In the genomic region with DNA sequence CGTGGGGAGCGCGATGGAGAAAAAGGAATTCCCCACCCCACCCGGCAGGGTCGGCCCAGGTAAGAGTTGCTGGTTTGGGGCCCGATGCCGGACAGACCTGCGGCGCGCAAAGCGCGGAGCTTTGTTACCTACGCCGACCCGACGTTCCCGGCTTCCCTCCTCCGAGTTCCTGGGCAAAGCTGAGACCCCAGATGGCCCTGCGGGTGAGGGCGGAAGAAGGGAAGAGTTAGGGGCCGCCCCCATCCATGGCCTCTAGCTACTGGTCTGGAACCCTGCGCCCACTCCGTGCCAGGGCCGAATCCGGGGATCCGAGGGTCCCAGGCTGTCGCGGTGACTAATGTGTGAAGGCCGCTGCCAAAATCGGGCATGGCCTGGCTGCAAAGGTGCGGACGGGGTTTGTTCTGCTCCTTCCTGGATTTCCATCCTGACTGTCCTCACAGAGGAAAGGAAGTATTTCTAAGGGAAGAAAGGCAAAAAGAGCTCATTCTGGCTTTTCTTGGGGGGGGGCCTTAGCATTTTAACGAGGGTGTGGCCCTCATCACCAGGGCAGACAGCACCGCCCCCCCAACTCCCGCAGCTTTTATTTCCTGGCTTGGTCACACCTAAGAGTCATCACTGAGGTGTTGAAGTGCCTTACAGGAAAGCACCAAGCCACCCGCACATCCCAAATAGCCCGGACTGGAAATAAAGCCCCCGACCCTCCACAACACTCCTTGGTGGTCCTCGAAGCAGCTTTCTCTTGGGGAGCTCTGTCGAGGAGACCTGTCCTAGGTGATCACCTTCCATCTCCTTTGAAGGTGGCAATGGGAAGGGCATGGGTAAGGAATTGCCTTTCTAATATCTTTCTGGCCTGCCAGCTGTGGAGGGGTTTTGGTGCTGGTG, we compare ENCODE assay signal across 1 cellular context.
TF ChIP-seq lines count a peak whose summit lies in the region.

No MANE protein-coding gene starts in this region.

TF ChIP-seq in HepG2, 621 proteins besides CTCF, POLR2A, EP300 and RAD21 (continued from another document and continues in another):
- TF ChIP-seq SP4 (CRISPR knock-in tag; IDR thresholded peaks at IDR 0.05): no peak
- no peak for TF ChIP-seq ZNF7 (CRISPR knock-in tag; IDR thresholded peaks at IDR 0.05)
- TF ChIP-seq, protein P1, sequence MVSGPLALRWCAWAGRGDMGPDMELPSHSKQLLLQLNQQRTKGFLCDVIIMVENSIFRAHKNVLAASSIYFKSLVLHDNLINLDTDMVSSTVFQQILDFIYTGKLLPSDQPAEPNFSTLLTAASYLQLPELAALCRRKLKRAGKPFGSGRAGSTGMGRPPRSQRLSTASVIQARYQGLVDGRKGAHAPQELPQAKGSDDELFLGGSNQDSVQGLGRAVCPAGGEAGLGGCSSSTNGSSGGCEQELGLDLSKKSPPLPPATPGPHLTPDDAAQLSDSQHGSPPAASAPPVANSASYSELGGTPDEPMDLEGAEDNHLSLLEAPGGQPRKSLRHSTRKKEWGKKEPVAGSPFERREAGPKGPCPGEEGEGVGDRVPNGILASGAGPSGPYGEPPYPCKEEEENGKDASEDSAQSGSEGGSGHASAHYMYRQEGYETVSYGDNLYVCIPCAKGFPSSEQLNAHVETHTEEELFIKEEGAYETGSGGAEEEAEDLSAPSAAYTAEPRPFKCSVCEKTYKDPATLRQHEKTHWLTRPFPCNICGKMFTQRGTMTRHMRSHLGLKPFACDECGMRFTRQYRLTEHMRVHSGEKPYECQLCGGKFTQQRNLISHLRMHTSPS (CRISPR knock-in tag; IDR thresholded peaks at IDR 0.05; ENCODE audit: low read depth): no peak
- no peak for TF ChIP-seq SMC3 (IDR thresholded peaks at IDR 0.05; ENCODE audit: low read length)
- TF ChIP-seq, protein P2, sequence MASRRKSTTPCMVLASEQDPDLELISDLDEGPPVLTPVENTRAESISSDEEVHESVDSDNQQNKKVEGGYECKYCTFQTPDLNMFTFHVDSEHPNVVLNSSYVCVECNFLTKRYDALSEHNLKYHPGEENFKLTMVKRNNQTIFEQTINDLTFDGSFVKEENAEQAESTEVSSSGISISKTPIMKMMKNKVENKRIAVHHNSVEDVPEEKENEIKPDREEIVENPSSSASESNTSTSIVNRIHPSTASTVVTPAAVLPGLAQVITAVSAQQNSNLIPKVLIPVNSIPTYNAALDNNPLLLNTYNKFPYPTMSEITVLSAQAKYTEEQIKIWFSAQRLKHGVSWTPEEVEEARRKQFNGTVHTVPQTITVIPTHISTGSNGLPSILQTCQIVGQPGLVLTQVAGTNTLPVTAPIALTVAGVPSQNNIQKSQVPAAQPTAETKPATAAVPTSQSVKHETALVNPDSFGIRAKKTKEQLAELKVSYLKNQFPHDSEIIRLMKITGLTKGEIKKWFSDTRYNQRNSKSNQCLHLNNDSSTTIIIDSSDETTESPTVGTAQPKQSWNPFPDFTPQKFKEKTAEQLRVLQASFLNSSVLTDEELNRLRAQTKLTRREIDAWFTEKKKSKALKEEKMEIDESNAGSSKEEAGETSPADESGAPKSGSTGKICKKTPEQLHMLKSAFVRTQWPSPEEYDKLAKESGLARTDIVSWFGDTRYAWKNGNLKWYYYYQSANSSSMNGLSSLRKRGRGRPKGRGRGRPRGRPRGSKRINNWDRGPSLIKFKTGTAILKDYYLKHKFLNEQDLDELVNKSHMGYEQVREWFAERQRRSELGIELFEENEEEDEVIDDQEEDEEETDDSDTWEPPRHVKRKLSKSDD (CRISPR knock-in tag; IDR thresholded peaks at IDR 0.05; ENCODE audit: low read depth): no peak
- TF ChIP-seq, protein P3, sequence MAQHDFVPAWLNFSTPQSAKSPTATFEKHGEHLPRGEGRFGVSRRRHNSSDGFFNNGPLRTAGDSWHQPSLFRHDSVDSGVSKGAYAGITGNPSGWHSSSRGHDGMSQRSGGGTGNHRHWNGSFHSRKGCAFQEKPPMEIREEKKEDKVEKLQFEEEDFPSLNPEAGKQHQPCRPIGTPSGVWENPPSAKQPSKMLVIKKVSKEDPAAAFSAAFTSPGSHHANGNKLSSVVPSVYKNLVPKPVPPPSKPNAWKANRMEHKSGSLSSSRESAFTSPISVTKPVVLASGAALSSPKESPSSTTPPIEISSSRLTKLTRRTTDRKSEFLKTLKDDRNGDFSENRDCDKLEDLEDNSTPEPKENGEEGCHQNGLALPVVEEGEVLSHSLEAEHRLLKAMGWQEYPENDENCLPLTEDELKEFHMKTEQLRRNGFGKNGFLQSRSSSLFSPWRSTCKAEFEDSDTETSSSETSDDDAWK (CRISPR knock-in tag; IDR thresholded peaks at IDR 0.05): no peak
- TF ChIP-seq HOXA7 (CRISPR knock-in tag; IDR thresholded peaks at IDR 0.05): no peak
- TF ChIP-seq HIVEP1 (CRISPR knock-in tag; IDR thresholded peaks at IDR 0.05): peak; percentile 19; the same call in 1 of the 2 replicates
- TF ChIP-seq, protein P4, sequence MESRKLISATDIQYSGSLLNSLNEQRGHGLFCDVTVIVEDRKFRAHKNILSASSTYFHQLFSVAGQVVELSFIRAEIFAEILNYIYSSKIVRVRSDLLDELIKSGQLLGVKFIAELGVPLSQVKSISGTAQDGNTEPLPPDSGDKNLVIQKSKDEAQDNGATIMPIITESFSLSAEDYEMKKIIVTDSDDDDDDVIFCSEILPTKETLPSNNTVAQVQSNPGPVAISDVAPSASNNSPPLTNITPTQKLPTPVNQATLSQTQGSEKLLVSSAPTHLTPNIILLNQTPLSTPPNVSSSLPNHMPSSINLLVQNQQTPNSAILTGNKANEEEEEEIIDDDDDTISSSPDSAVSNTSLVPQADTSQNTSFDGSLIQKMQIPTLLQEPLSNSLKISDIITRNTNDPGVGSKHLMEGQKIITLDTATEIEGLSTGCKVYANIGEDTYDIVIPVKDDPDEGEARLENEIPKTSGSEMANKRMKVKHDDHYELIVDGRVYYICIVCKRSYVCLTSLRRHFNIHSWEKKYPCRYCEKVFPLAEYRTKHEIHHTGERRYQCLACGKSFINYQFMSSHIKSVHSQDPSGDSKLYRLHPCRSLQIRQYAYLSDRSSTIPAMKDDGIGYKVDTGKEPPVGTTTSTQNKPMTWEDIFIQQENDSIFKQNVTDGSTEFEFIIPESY (CRISPR knock-in tag; IDR thresholded peaks at IDR 0.05): no peak
- no peak for TF ChIP-seq KLF12 (CRISPR knock-in tag; IDR thresholded peaks at IDR 0.05; ENCODE audit: borderline replicate concordance)
- 0 out of 2 replicates have a peak, but pooled peaks have one; percentile 10 for TF ChIP-seq MED13 (CRISPR knock-in tag; IDR thresholded peaks at IDR 0.05)
- no peak for TF ChIP-seq IRX3 (CRISPR knock-in tag; IDR thresholded peaks at IDR 0.05; ENCODE audit: borderline replicate concordance, low read depth)
- TF ChIP-seq, protein P5, sequence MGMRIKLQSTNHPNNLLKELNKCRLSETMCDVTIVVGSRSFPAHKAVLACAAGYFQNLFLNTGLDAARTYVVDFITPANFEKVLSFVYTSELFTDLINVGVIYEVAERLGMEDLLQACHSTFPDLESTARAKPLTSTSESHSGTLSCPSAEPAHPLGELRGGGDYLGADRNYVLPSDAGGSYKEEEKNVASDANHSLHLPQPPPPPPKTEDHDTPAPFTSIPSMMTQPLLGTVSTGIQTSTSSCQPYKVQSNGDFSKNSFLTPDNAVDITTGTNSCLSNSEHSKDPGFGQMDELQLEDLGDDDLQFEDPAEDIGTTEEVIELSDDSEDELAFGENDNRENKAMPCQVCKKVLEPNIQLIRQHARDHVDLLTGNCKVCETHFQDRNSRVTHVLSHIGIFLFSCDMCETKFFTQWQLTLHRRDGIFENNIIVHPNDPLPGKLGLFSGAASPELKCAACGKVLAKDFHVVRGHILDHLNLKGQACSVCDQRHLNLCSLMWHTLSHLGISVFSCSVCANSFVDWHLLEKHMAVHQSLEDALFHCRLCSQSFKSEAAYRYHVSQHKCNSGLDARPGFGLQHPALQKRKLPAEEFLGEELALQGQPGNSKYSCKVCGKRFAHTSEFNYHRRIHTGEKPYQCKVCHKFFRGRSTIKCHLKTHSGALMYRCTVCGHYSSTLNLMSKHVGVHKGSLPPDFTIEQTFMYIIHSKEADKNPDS (CRISPR knock-in tag; IDR thresholded peaks at IDR 0.05): no peak
- TF ChIP-seq, protein P6, sequence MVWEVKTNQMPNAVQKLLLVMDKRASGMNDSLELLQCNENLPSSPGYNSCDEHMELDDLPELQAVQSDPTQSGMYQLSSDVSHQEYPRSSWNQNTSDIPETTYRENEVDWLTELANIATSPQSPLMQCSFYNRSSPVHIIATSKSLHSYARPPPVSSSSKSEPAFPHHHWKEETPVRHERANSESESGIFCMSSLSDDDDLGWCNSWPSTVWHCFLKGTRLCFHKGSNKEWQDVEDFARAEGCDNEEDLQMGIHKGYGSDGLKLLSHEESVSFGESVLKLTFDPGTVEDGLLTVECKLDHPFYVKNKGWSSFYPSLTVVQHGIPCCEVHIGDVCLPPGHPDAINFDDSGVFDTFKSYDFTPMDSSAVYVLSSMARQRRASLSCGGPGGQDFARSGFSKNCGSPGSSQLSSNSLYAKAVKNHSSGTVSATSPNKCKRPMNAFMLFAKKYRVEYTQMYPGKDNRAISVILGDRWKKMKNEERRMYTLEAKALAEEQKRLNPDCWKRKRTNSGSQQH (CRISPR knock-in tag; IDR thresholded peaks at IDR 0.05; ENCODE audit: low read depth): no peak
- no peak for TF ChIP-seq ZNF24 (IDR thresholded peaks at IDR 0.05)
- TF ChIP-seq NFYC (CRISPR knock-in tag; IDR thresholded peaks at IDR 0.05): no peak
- TF ChIP-seq MED1 (CRISPR knock-in tag; IDR thresholded peaks at IDR 0.05): 0 out of 2 replicates have a peak, but pooled peaks have one; percentile 8
- no peak for TF ChIP-seq NFE2L1 (CRISPR knock-in tag; IDR thresholded peaks at IDR 0.05; ENCODE audit: borderline replicate concordance)
- TF ChIP-seq BCL6 (CRISPR knock-in tag; IDR thresholded peaks at IDR 0.05): 0 out of 2 replicates have a peak, but pooled peaks have one; percentile 3
- TF ChIP-seq, protein P7, sequence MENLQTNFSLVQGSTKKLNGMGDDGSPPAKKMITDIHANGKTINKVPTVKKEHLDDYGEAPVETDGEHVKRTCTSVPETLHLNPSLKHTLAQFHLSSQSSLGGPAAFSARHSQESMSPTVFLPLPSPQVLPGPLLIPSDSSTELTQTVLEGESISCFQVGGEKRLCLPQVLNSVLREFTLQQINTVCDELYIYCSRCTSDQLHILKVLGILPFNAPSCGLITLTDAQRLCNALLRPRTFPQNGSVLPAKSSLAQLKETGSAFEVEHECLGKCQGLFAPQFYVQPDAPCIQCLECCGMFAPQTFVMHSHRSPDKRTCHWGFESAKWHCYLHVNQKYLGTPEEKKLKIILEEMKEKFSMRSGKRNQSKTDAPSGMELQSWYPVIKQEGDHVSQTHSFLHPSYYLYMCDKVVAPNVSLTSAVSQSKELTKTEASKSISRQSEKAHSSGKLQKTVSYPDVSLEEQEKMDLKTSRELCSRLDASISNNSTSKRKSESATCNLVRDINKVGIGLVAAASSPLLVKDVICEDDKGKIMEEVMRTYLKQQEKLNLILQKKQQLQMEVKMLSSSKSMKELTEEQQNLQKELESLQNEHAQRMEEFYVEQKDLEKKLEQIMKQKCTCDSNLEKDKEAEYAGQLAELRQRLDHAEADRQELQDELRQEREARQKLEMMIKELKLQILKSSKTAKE (CRISPR knock-in tag; IDR thresholded peaks at IDR 0.05; ENCODE audit: borderline replicate concordance): no peak
- no peak for TF ChIP-seq MATR3 (CRISPR knock-in tag; IDR thresholded peaks at IDR 0.05)
- TF ChIP-seq GATA4 (IDR thresholded peaks at IDR 0.05; ENCODE audit: borderline replicate concordance, low read depth): no peak
- TF ChIP-seq CENPX (CRISPR knock-in tag; IDR thresholded peaks at IDR 0.05): no peak
- TF ChIP-seq FLYWCH1 (CRISPR knock-in tag; IDR thresholded peaks at IDR 0.05): no peak
- TF ChIP-seq KLF11 (CRISPR knock-in tag; IDR thresholded peaks at IDR 0.05): no peak; the same call in 1 of the 2 replicates
- no peak for TF ChIP-seq SCMH1 (CRISPR knock-in tag; IDR thresholded peaks at IDR 0.05; ENCODE audit: borderline replicate concordance)
- TF ChIP-seq ATAD3A (CRISPR knock-in tag; IDR thresholded peaks at IDR 0.05): no peak
- TF ChIP-seq, protein P8, sequence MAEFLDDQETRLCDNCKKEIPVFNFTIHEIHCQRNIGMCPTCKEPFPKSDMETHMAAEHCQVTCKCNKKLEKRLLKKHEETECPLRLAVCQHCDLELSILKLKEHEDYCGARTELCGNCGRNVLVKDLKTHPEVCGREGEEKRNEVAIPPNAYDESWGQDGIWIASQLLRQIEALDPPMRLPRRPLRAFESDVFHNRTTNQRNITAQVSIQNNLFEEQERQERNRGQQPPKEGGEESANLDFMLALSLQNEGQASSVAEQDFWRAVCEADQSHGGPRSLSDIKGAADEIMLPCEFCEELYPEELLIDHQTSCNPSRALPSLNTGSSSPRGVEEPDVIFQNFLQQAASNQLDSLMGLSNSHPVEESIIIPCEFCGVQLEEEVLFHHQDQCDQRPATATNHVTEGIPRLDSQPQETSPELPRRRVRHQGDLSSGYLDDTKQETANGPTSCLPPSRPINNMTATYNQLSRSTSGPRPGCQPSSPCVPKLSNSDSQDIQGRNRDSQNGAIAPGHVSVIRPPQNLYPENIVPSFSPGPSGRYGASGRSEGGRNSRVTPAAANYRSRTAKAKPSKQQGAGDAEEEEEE (CRISPR knock-in tag; IDR thresholded peaks at IDR 0.05; ENCODE audit: borderline replicate concordance): no peak
- TF ChIP-seq, protein P9, sequence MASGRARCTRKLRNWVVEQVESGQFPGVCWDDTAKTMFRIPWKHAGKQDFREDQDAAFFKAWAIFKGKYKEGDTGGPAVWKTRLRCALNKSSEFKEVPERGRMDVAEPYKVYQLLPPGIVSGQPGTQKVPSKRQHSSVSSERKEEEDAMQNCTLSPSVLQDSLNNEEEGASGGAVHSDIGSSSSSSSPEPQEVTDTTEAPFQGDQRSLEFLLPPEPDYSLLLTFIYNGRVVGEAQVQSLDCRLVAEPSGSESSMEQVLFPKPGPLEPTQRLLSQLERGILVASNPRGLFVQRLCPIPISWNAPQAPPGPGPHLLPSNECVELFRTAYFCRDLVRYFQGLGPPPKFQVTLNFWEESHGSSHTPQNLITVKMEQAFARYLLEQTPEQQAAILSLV (CRISPR knock-in tag; IDR thresholded peaks at IDR 0.05; ENCODE audit: borderline replicate concordance): 0 out of 2 replicates have a peak, but pooled peaks have one; percentile 54
- TF ChIP-seq, protein P10, sequence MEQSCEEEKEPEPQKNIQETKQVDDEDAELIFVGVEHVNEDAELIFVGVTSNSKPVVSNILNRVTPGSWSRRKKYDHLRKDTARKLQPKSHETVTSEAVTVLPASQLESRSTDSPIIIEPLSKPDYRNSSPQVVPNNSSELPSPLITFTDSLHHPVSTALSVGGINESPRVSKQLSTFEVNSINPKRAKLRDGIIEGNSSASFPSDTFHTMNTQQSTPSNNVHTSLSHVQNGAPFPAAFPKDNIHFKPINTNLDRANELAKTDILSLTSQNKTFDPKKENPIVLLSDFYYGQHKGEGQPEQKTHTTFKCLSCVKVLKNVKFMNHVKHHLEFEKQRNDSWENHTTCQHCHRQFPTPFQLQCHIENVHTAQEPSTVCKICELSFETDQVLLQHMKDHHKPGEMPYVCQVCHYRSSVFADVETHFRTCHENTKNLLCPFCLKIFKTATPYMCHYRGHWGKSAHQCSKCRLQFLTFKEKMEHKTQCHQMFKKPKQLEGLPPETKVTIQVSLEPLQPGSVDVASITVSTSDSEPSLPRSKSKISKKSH (CRISPR knock-in tag; IDR thresholded peaks at IDR 0.05; ENCODE audit: borderline replicate concordance): peak; percentile 42; the same call in 1 of the 2 replicates
- TF ChIP-seq, protein P11, sequence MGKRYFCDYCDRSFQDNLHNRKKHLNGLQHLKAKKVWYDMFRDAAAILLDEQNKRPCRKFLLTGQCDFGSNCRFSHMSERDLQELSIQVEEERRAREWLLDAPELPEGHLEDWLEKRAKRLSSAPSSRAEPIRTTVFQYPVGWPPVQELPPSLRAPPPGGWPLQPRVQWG (CRISPR knock-in tag; IDR thresholded peaks at IDR 0.05; ENCODE audit: borderline replicate concordance, low read depth): no peak
- no peak for TF ChIP-seq IKZF1 (IDR thresholded peaks at IDR 0.05)
- no peak for TF ChIP-seq MAZ (IDR thresholded peaks at IDR 0.05; ENCODE audit: borderline replicate concordance, low read depth, low read length)
- peak; percentile 53; the same call in 1 of the 2 replicates for TF ChIP-seq MAZ (CRISPR knock-in tag; IDR thresholded peaks at IDR 0.05; ENCODE audit: low read depth)
- no peak for TF ChIP-seq U2AF1 (optimal IDR thresholded peaks at IDR 0.05; ENCODE audit: low read depth, low read length)
- no peak for TF ChIP-seq HHEX (CRISPR knock-in tag; IDR thresholded peaks at IDR 0.05)
- peak; percentile 37 for TF ChIP-seq ZMYM3 (CRISPR knock-in tag; IDR thresholded peaks at IDR 0.05)
- TF ChIP-seq ZNF672 (CRISPR knock-in tag; IDR thresholded peaks at IDR 0.05): no peak
